Comparison of ENCODE assay signal across 1 cellular context in the genomic region with DNA sequence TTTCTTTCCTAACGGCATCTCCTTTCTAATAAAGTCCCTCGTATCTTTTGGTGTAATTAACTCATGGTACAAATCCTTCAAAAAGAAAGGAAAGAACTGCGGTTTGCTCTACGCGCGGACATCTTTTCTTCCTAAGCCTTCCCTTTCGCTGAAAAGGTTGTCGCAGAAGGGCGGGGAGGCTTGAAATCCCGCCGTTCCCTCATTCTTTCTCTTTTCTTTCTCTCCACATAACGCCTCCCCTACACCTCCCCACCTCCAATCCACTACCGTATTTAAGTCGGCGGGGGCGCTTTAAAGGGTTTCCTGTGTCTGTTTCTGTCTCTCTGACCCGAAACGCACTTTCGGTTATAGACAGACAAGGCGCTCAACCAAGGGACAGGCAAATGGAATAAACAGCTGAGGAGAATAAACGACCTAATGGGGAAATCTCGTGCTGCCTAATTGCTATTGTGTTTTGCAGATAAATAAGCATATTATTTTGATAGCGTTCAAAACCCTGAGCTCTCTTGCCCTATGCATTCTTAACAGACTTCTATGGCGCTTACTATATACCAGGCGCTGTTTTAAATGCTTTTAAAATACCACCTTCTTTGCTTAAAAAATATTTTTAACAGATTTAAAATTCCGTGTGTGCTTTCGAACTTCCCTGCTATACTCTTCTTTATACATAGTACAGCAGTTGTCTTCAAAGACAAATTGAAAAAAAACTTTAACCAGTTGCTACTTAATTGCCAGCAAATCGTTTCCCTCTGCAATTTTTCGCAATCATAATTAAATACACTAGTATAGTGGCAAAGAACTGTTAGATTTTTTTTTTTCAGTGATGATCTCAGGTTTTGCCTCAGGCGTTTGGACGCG.
TF ChIP-seq lines count a peak whose summit lies in the region.

No MANE protein-coding gene starts in this region.

TF ChIP-seq in HepG2, 621 proteins besides CTCF, POLR2A, EP300 and RAD21 (continued from another document):
- TF ChIP-seq MTA1 (CRISPR knock-in tag; IDR thresholded peaks at IDR 0.05; ENCODE audit: borderline replicate concordance) (no peak), ZKSCAN8 (CRISPR knock-in tag; IDR thresholded peaks at IDR 0.05; ENCODE audit: borderline replicate concordance) (peak; percentile 42; the same call in 1 of the 2 replicates), POLR2G (IDR thresholded peaks at IDR 0.05; ENCODE audit: low read depth, low read length) (no peak), STAG1 (CRISPR knock-in tag; IDR thresholded peaks at IDR 0.05) (no peak), ZNF562 (CRISPR knock-in tag; IDR thresholded peaks at IDR 0.05; ENCODE audit: borderline replicate concordance) (no peak), HHEX (CRISPR knock-in tag; IDR thresholded peaks at IDR 0.05) (no peak), KLF15 (CRISPR knock-in tag; IDR thresholded peaks at IDR 0.05; ENCODE audit: borderline replicate concordance) (no peak), ZNF335 (CRISPR knock-in tag; IDR thresholded peaks at IDR 0.05) (0 out of 2 replicates have a peak, but pooled peaks have one; percentile 23), ZNF264 (CRISPR knock-in tag; IDR thresholded peaks at IDR 0.05) (no peak), KLF11 (CRISPR knock-in tag; IDR thresholded peaks at IDR 0.05) (no peak), RARA (CRISPR knock-in tag; IDR thresholded peaks at IDR 0.05) (no peak), ZNF841 (CRISPR knock-in tag; IDR thresholded peaks at IDR 0.05; ENCODE audit: borderline replicate concordance) (no peak), PHF5A (CRISPR knock-in tag; IDR thresholded peaks at IDR 0.05; ENCODE audit: low read depth, unreplicated experiment) (no peak), ZNF792 (CRISPR knock-in tag; IDR thresholded peaks at IDR 0.05) (no peak), GABPB1 (CRISPR knock-in tag; IDR thresholded peaks at IDR 0.05) (no peak), LCORL (IDR thresholded peaks at IDR 0.05) (no peak), LCORL (CRISPR knock-in tag; IDR thresholded peaks at IDR 0.05) (no peak), ZBTB14 (CRISPR knock-in tag; IDR thresholded peaks at IDR 0.05) (no peak), GTF2F1 (IDR thresholded peaks at IDR 0.05; ENCODE audit: low read length) (no peak), CBX2 (IDR thresholded peaks at IDR 0.05; ENCODE audit: low read depth, low read length) (peak; percentile 100), CBX2 (CRISPR knock-in tag; IDR thresholded peaks at IDR 0.05; ENCODE audit: low read depth) (peak; percentile 86; the same call in 1 of the 2 replicates), ZNF136 (CRISPR knock-in tag; IDR thresholded peaks at IDR 0.05; ENCODE audit: low read depth) (no peak), GZF1 (CRISPR knock-in tag; IDR thresholded peaks at IDR 0.05) (peak; percentile 97), TRIM24 (CRISPR knock-in tag; IDR thresholded peaks at IDR 0.05) (no peak)
- TF ChIP-seq, protein P1, sequence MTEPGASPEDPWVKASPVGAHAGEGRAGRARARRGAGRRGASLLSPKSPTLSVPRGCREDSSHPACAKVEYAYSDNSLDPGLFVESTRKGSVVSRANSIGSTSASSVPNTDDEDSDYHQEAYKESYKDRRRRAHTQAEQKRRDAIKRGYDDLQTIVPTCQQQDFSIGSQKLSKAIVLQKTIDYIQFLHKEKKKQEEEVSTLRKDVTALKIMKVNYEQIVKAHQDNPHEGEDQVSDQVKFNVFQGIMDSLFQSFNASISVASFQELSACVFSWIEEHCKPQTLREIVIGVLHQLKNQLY (CRISPR knock-in tag; IDR thresholded peaks at IDR 0.05), result no peak
- TF ChIP-seq, protein P2, sequence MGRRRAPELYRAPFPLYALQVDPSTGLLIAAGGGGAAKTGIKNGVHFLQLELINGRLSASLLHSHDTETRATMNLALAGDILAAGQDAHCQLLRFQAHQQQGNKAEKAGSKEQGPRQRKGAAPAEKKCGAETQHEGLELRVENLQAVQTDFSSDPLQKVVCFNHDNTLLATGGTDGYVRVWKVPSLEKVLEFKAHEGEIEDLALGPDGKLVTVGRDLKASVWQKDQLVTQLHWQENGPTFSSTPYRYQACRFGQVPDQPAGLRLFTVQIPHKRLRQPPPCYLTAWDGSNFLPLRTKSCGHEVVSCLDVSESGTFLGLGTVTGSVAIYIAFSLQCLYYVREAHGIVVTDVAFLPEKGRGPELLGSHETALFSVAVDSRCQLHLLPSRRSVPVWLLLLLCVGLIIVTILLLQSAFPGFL (CRISPR knock-in tag; IDR thresholded peaks at IDR 0.05), result no peak
- TF ChIP-seq, protein P3, sequence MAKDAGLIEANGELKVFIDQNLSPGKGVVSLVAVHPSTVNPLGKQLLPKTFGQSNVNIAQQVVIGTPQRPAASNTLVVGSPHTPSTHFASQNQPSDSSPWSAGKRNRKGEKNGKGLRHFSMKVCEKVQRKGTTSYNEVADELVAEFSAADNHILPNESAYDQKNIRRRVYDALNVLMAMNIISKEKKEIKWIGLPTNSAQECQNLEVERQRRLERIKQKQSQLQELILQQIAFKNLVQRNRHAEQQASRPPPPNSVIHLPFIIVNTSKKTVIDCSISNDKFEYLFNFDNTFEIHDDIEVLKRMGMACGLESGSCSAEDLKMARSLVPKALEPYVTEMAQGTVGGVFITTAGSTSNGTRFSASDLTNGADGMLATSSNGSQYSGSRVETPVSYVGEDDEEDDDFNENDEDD (CRISPR knock-in tag; IDR thresholded peaks at IDR 0.05; ENCODE audit: borderline replicate concordance), result no peak
- TF ChIP-seq, protein P4, sequence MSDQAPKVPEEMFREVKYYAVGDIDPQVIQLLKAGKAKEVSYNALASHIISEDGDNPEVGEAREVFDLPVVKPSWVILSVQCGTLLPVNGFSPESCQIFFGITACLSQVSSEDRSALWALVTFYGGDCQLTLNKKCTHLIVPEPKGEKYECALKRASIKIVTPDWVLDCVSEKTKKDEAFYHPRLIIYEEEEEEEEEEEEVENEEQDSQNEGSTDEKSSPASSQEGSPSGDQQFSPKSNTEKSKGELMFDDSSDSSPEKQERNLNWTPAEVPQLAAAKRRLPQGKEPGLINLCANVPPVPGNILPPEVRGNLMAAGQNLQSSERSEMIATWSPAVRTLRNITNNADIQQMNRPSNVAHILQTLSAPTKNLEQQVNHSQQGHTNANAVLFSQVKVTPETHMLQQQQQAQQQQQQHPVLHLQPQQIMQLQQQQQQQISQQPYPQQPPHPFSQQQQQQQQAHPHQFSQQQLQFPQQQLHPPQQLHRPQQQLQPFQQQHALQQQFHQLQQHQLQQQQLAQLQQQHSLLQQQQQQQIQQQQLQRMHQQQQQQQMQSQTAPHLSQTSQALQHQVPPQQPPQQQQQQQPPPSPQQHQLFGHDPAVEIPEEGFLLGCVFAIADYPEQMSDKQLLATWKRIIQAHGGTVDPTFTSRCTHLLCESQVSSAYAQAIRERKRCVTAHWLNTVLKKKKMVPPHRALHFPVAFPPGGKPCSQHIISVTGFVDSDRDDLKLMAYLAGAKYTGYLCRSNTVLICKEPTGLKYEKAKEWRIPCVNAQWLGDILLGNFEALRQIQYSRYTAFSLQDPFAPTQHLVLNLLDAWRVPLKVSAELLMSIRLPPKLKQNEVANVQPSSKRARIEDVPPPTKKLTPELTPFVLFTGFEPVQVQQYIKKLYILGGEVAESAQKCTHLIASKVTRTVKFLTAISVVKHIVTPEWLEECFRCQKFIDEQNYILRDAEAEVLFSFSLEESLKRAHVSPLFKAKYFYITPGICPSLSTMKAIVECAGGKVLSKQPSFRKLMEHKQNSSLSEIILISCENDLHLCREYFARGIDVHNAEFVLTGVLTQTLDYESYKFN (CRISPR knock-in tag; conservative IDR thresholded peaks at IDR 0.05), result no peak
- TF ChIP-seq, protein P5, sequence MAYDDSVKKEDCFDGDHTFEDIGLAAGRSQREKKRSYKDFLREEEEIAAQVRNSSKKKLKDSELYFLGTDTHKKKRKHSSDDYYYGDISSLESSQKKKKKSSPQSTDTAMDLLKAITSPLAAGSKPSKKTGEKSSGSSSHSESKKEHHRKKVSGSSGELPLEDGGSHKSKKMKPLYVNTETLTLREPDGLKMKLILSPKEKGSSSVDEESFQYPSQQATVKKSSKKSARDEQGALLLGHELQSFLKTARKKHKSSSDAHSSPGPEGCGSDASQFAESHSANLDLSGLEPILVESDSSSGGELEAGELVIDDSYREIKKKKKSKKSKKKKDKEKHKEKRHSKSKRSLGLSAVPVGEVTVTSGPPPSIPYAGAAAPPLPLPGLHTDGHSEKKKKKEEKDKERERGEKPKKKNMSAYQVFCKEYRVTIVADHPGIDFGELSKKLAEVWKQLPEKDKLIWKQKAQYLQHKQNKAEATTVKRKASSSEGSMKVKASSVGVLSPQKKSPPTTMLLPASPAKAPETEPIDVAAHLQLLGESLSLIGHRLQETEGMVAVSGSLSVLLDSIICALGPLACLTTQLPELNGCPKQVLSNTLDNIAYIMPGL (CRISPR knock-in tag; IDR thresholded peaks at IDR 0.05; ENCODE audit: borderline replicate concordance in 1 of 2, low read depth in 1 of 2), result 0 out of 4 replicates have a peak, but pooled peaks of 1 of the 2 experiments have one; percentile 19
